In genomic region chr19:42396248-42396541, GRCh38 we compare ENCODE assay signal across 8 cellular contexts. TPM values are rescaled to one million over a fixed set of nuclear protein-coding genes. Genes with fewer than 3 reads are reported as not detected.
DNase-seq lines count a peak whose midpoint lies in the region; ATAC-seq and TF ChIP-seq lines count a peak whose summit lies in the region.

No MANE protein-coding gene starts in this region.

- WGBS in mammary epithelial cell (ENCODE audit: low coverage, missing lambda C conversion rate) = 23% methylated on average over 3 of the region's 3 CpGs
- WGBS in thyroid gland, 2 donors = 51 to 52% methylated on average over 3 of the region's 3 CpGs

- BruUV-seq in mammary epithelial cell (replicated peaks; lab: Mats Ljungman, UMichigan) = no TSS peak

- peak overlapping the region; percentile 79 for H3K9ac ChIP-seq in mammary epithelial cell (ENCODE audit: insufficient read depth, low read length)

- ATAC-seq in GM19463 (IDR thresholded peaks at IDR 0.05; ENCODE audit: unreplicated experiment) = no peak

- H3K27me3 ChIP-seq in mammary epithelial cell (ENCODE audit: insufficient read depth, low read length) = no peaks in the 10 kb centered on the region
- H3K27me3 ChIP-seq in thyroid gland = no peaks in the 10 kb centered on the region

- CTCF ChIA-PET in mammary epithelial cell (lab: Charles Lee; ENCODE audit: low non-redundant PET) = interaction anchor here (0.5 kb wide), 1 partner anchor 94 kb away, joined by 9 read pairs; the partner anchor contains the start of gene PAFAH1B3

- peak; percentile 86 for DNase-seq in DMS79 (lab: John Stamatoyannopoulos, UW)
- no peak for DNase-seq in DMS79 treated with DMSO at 0.1 percent for 48 hours (lab: John Stamatoyannopoulos, UW)
- DNase-seq in NCI-H82 (lab: John Stamatoyannopoulos, UW) = peak; percentile 78
- no peak for DNase-seq in mammary epithelial cell
- DNase-seq in medulla oblongata (ENCODE audit: extremely low spot score) = peak; percentile 74
- DNase-seq in COLO668 (lab: John Stamatoyannopoulos, UW; ENCODE audit: unreplicated experiment) = no peak
- no peak for DNase-seq in thyroid gland

- in situ Hi-C loops in mammary epithelial cell (cut with MboI; ENCODE audit: low sequenced_read_pairs in 2 of 2) = no loop called here

- peak overlapping the region; percentile 95 for H3K27ac ChIP-seq in mammary epithelial cell (ENCODE audit: insufficient read depth, low read depth, low read length)
- H3K27ac ChIP-seq in thyroid gland = peak overlapping the region in 1 of 3 donors; percentile 74

- H3K9me3 ChIP-seq in mammary epithelial cell (replicated peaks; ENCODE audit: insufficient read depth, low read length) (no peaks in the 10 kb centered on the region), thyroid gland (no peaks in the 10 kb centered on the region)

- peaks cover 14% of the 10 kb centered on the region for H3K4me1 ChIP-seq in mammary epithelial cell (ENCODE audit: insufficient read depth, low read length)
- peaks cover 2 to 20% of the 10 kb centered on the region in 2 donors for H3K4me1 ChIP-seq in thyroid gland

- intact Hi-C loops in mammary epithelial cell (cut with micrococcal nuclease) (loop anchor here (2.0 to 5.0 kb wide), 2 partner anchors 69 to 153 kb away; partner anchors contain the start of genes GSK3A and MEGF8), thyroid gland (cut with DNase I) (no loop called here)

- peak overlapping the region; percentile 96 for H3K4me2 ChIP-seq in mammary epithelial cell (ENCODE audit: insufficient read depth, low read depth, low read length)

- no peak for TF ChIP-seq POLR2A in thyroid gland (IDR thresholded peaks at IDR 0.05)

- peak overlapping the region; percentile 94 for H2AFZ ChIP-seq in mammary epithelial cell (ENCODE audit: low read depth, low read length)

- H3K4me3 ChIP-seq in mammary epithelial cell (replicated peaks in 1 of 3; ENCODE audit: insufficient read depth in 1 of 3, low read depth in 2 of 3, low read length in 3 of 3) = peak overlapping the region in 2 of 3 experiments; percentile 37 to 46
- H3K4me3 ChIP-seq in thyroid gland (replicated peaks in 1 of 3) = peak overlapping the region in 1 of 3 donors; percentile 40

- H4K20me1 ChIP-seq in mammary epithelial cell (ENCODE audit: insufficient read depth, low read length) = no peaks in the 10 kb centered on the region

- H3K79me2 ChIP-seq in mammary epithelial cell (ENCODE audit: insufficient read depth, low read length) = peaks cover 13% of the 10 kb centered on the region

- H3K36me3 ChIP-seq in mammary epithelial cell (ENCODE audit: insufficient read depth, low read length) (no peaks in the 10 kb centered on the region), thyroid gland (no peaks in the 10 kb centered on the region)

- TF ChIP-seq CTCF in mammary epithelial cell (conservative IDR thresholded peaks at IDR 0.05 in 1 of 2, IDR thresholded peaks at IDR 0.05 in 1 of 2; ENCODE audit: extremely low read depth in 1 of 2, insufficient read depth in 1 of 2, low read depth in 1 of 2, low read length in 2 of 2) = no peak
- TF ChIP-seq CTCF in thyroid gland (IDR thresholded peaks at IDR 0.05) = no peak

- dilution Hi-C loops in mammary epithelial cell (cut with HindIII; ENCODE audit: low sequenced_read_pairs) = no loop called here

RNA-seq across cellular contexts. Expression of gene CNFN, which starts 6.1 kb away (rescaled TPM):
- total RNA-seq in mammary epithelial cell (1 to 10 TPM in 1 of 2 donors, under 1 TPM in 1; 0.83 to 2.6 TPM), thyroid gland (1 to 10 TPM in 1 of 4 donors, not detected in 3; 1.0 TPM)
- polyA plus RNA-seq in mammary epithelial cell = 4.2 TPM
- not detected for polyA minus RNA-seq in mammary epithelial cell

RNA-seq across cellular contexts. Expression of gene LIPE, which starts 31.0 kb away (rescaled TPM):
- total RNA-seq in mammary epithelial cell (1 to 10 TPM; 1.7 to 7.1 TPM), thyroid gland (10 to 100 TPM in 1 of 4 donors, 1 to 10 TPM in 3; 4.0 to 10.0 (median 7.4) TPM)
- 5.6 TPM for polyA plus RNA-seq in mammary epithelial cell
- polyA minus RNA-seq in mammary epithelial cell = 1.7 TPM

RNA-seq across cellular contexts. Expression of gene CXCL17, which starts 46.6 kb away (rescaled TPM):
- total RNA-seq in mammary epithelial cell = under 1 TPM in 1 of 2 donors, not detected in 1; 0.17 TPM
- not detected for polyA plus RNA-seq in mammary epithelial cell
- not detected for polyA minus RNA-seq in mammary epithelial cell
- not detected for total RNA-seq in thyroid gland

Comparison
In these comparisons a context has a peak if more than half of its experiments do, and no peak if none do; other contexts are left out.
1. DNase-seq: peak in DMS79 (single experiment), NCI-H82 (single experiment) and medulla oblongata (single experiment); none in DMS79 treated with DMSO at 0.1 percent for 48 hours (single experiment), mammary epithelial cell (single experiment), COLO668 (single experiment) and thyroid gland (0 of 2).